In genomic region chr11:47850337-47850736, GRCh38 we compare ENCODE assay signal across 9 cellular contexts. TPM values are rescaled to one million over a fixed set of nuclear protein-coding genes. Genes with fewer than 3 reads are reported as not detected.
A peak's percentile ranks its signal among the peaks of the same experiment; 100 is the strongest.
DNase-seq lines count a peak whose midpoint lies in the region; ATAC-seq, FAIRE-seq and TF ChIP-seq lines count a peak whose summit lies in the region.
"Had no signal": no experiment of that assay in that cellular context is flagged by ENCODE, and none has a peak within 500 bp of the region (broad histone marks: within the 10 kb centered on the region; RNA-seq: fewer than 3 reads in every experiment).

No MANE protein-coding gene starts in this region.

- H3K9ac ChIP-seq in kidney (ENCODE audit: low read length in 2 of 2) = no peak overlapping the region

- H3K4me1 Mint-ChIP-seq in activated T-cell treated with anti-CD3 and anti-CD28 coated beads, Interleukin-2, amount 50 U/mL, for 4 hours (ENCODE audit: low read depth) = peaks cover 54% of the 10 kb centered on the region
- H3K4me1 Mint-ChIP-seq in T-cell = peaks cover 53 to 62% (median 56%) of the 10 kb centered on the region in 3 donors
- peaks cover 76% of the 10 kb centered on the region for H3K4me1 Mint-ChIP-seq in stimulated activated memory B cell treated with anti-CD40 and anti-IgM and Interleukin-4, amounts not matched to agents 10 μg/mL and 1 μg/mL and 100 μg/mL, for 72 hours

- FAIRE-seq in kidney (lab: Jason Lieb, UNC) = no peak

- H3K27me3 Mint-ChIP-seq in activated T-cell treated with anti-CD3 and anti-CD28 coated beads, Interleukin-2, amount 50 U/mL, for 4 hours (ENCODE audit: low read depth) = no peaks in the 10 kb centered on the region
- H3K27me3 Mint-ChIP-seq in T-cell = no peaks in the 10 kb centered on the region
- H3K27me3 Mint-ChIP-seq in stimulated activated memory B cell treated with anti-CD40 and anti-IgM and Interleukin-4, amounts not matched to agents 10 μg/mL and 1 μg/mL and 100 μg/mL, for 72 hours = no peaks in the 10 kb centered on the region

- CTCF ChIA-PET in T-cell (lab: Charles Lee) = interaction anchor here in 1 of 2 donors (0.6 kb wide), 3 partner anchors 185 to 314 kb away, joined by 3 read pairs; no protein-coding TSS in a partner anchor

- H3K4me3 Mint-ChIP-seq in activated T-cell treated with anti-CD3 and anti-CD28 coated beads, Interleukin-2, amount 50 U/mL, for 4 hours = peak overlapping the region; percentile 48
- H3K4me3 Mint-ChIP-seq in T-cell = peak overlapping the region; percentile 1 to 35 (median 21)
- peak overlapping the region; percentile 8 for H3K4me3 Mint-ChIP-seq in stimulated activated memory B cell treated with anti-CD40 and anti-IgM and Interleukin-4, amounts not matched to agents 10 μg/mL and 1 μg/mL and 100 μg/mL, for 72 hours

- no peaks in the 10 kb centered on the region for H3K27me3 ChIP-seq in uterus

- H3K9me3 ChIP-seq in kidney (ENCODE audit: control insufficient read depth in 1 of 2, low read length in 2 of 2) (no peaks in the 10 kb centered on the region), uterus (no peaks in the 10 kb centered on the region)

- H3K9me3 Mint-ChIP-seq in activated T-cell treated with anti-CD3 and anti-CD28 coated beads, Interleukin-2, amount 50 U/mL, for 4 hours = no peaks in the 10 kb centered on the region
- no peaks in the 10 kb centered on the region for H3K9me3 Mint-ChIP-seq in T-cell
- H3K9me3 Mint-ChIP-seq in stimulated activated memory B cell treated with anti-CD40 and anti-IgM and Interleukin-4, amounts not matched to agents 10 μg/mL and 1 μg/mL and 100 μg/mL, for 72 hours = no peaks in the 10 kb centered on the region

- ATAC-seq in activated T-cell treated with anti-CD3 and anti-CD28 coated beads, Interleukin-2, amount 50 U/mL, for 4 hours = no peak
- peak; percentile 40 for ATAC-seq in HG02885 (IDR thresholded peaks at IDR 0.05; ENCODE audit: poor library complexity, unreplicated experiment)
- ATAC-seq in T-cell (replicated peaks in 1 of 4) = peak in 2 of 4 experiments; percentile 21 to 28
- ATAC-seq in stimulated activated memory B cell treated with anti-CD40 and anti-IgM and Interleukin-4, amounts not matched to agents 10 μg/mL and 1 μg/mL and 100 μg/mL, for 72 hours = peak; percentile 37
- no peak for ATAC-seq in GM21723 (IDR thresholded peaks at IDR 0.05; ENCODE audit: unreplicated experiment)

- TF ChIP-seq POLR2A in uterus (IDR thresholded peaks at IDR 0.05) = no peak

- POLR2A ChIA-PET in T-cell (lab: Charles Lee) = interaction anchor here (0.5 to 1.2 kb wide), 5 partner anchors 9 to 272 kb away, joined by 3 to 4 read pairs (median 3); partner anchors contain the start of gene KBTBD4 (in 1 of the 2)

- peak overlapping the region; percentile 86 to 87 for H3K27ac Mint-ChIP-seq in T-cell
- peak overlapping the region; percentile 97 for H3K27ac Mint-ChIP-seq in stimulated activated memory B cell treated with anti-CD40 and anti-IgM and Interleukin-4, amounts not matched to agents 10 μg/mL and 1 μg/mL and 100 μg/mL, for 72 hours

- H3K4me1 ChIP-seq in kidney (ENCODE audit: control insufficient read depth in 1 of 2, insufficient read depth in 1 of 2, low read depth in 1 of 2, low read length in 2 of 2) = peaks cover 6 to 8% of the 10 kb centered on the region in 2 donors
- H3K4me1 ChIP-seq in uterus = no peaks in the 10 kb centered on the region

- intact Hi-C loops in kidney (cut with DNase I) = no loop called here
- intact Hi-C loops in uterus (cut with DNase I; ENCODE audit: low total_unique reads) = no loop called here

- peaks cover 14% of the 10 kb centered on the region for H3K36me3 Mint-ChIP-seq in activated T-cell treated with anti-CD3 and anti-CD28 coated beads, Interleukin-2, amount 50 U/mL, for 4 hours (ENCODE audit: insufficient read depth)
- H3K36me3 Mint-ChIP-seq in T-cell = peaks cover 11% of the 10 kb centered on the region
- peaks cover 10% of the 10 kb centered on the region for H3K36me3 Mint-ChIP-seq in stimulated activated memory B cell treated with anti-CD40 and anti-IgM and Interleukin-4, amounts not matched to agents 10 μg/mL and 1 μg/mL and 100 μg/mL, for 72 hours

- no peak overlapping the region for H3K4me3 ChIP-seq in kidney (ENCODE audit: low read length in 2 of 2)
- no peak overlapping the region for H3K4me3 ChIP-seq in uterus

- H3K27ac ChIP-seq in kidney (ENCODE audit: low read depth in 2 of 2, low read length in 2 of 2) (no peak overlapping the region), uterus (no peak overlapping the region)

- no peak for TF ChIP-seq CTCF in kidney (IDR thresholded peaks at IDR 0.05; ENCODE audit: borderline replicate concordance, extremely low read depth, insufficient read depth)
- no peak for TF ChIP-seq CTCF in uterus (IDR thresholded peaks at IDR 0.05)

- DNase-seq in activated T-cell treated with anti-CD3 and anti-CD28 coated beads, Interleukin-2, amount 50 U/mL, for 4 hours = no peak
- DNase-seq in activated T-cell treated with anti-CD3 and anti-CD28 coated beads, Interleukin-2, amount 50 U/mL, for 1 hour = no peak
- DNase-seq in T-cell = no peak
- no peak for DNase-seq in kidney
- DNase-seq in uterus = no peak
- DNase-seq: NCI-H146 had no signal

- H3K36me3 ChIP-seq in kidney (ENCODE audit: control insufficient read depth in 1 of 2, insufficient read depth in 2 of 2, low read length in 2 of 2) = peaks cover 0 to 3% of the 10 kb centered on the region in 2 donors
- no peaks in the 10 kb centered on the region for H3K36me3 ChIP-seq in uterus

RNA-seq across cellular contexts. Expression of gene NUP160, which starts 2.2 kb away (rescaled TPM):
- total RNA-seq in activated T-cell treated with anti-CD3 and anti-CD28 coated beads, Interleukin-2, amount 50 U/mL, for 4 hours = 10 to 100 TPM; 76.6 to 86.7 (median 80.4) TPM
- 10 to 100 TPM; 47.1 to 65.6 (median 52.5) TPM for total RNA-seq in T-cell
- total RNA-seq in kidney = 39.3 TPM
- 6.8 TPM for polyA plus RNA-seq in kidney (ENCODE audit: insufficient read depth, low read depth, low replicate concordance)
- 10 to 100 TPM; 11.8 to 90.8 (median 40.4) TPM for total RNA-seq in uterus

Comparison
In these comparisons a context has a peak if more than half of its experiments do, and no peak if none do; other contexts are left out.
1. ATAC-seq: peak in HG02885 (single experiment) and stimulated activated memory B cell treated with anti-CD40 and anti-IgM and Interleukin-4, amounts not matched to agents 10 μg/mL and 1 μg/mL and 100 μg/mL, for 72 hours (single experiment); none in activated T-cell treated with anti-CD3 and anti-CD28 coated beads, Interleukin-2, amount 50 U/mL, for 4 hours (0 of 2) and GM21723 (single experiment).
2. Peak in every context shown above with its lines, with median percentiles within 50 percentile points of each other: H3K4me3 Mint-ChIP-seq.